Comparison of ENCODE assay signal across 8 cellular contexts in genomic region chr2:119679526-119679837, GRCh38. TPM values are rescaled to one million over a fixed set of nuclear protein-coding genes. Genes with fewer than 3 reads are reported as not detected.
DNase-seq lines count a peak whose midpoint lies in the region; ATAC-seq and TF ChIP-seq lines count a peak whose summit lies in the region.

No MANE protein-coding gene starts in this region.

- CTCF ChIA-PET in AG04449 (lab: Yijun Ruan, JAX) = interaction anchor here (1.7 kb wide), 1 partner anchor 24 kb away, joined by 8 read pairs; no protein-coding TSS in a partner anchor

- H3K4me3 ChIP-seq in AG04449 (ENCODE audit: low read depth, low read length) (peak overlapping the region; percentile 94), HFF-Myc (replicated peaks; ENCODE audit: low read depth, low read length) (peak overlapping the region; percentile 93), breast epithelium (peak overlapping the region; percentile 80 to 97 (median 91)), mucosa of stomach (ENCODE audit: low read length) (peak overlapping the region; percentile 23)

- H3K27me3 ChIP-seq in breast epithelium (no peaks in the 10 kb centered on the region), mucosa of stomach (ENCODE audit: control insufficient read depth, insufficient read depth, low read length) (no peaks in the 10 kb centered on the region)

- DNase-seq in AG04449 (ENCODE audit: low read depth, low spot score) = no peak
- no peak for DNase-seq in HFF-Myc (ENCODE audit: extremely low read depth, low read depth)
- no peak for DNase-seq in breast epithelium (ENCODE audit: low spot score in 2 of 2)
- DNase-seq in NCI-H524 treated with DMSO at 0.1 percent for 48 hours (lab: John Stamatoyannopoulos, UW) = no peak
- DNase-seq in activated gamma-delta T cell (lab: John Stamatoyannopoulos, UW) = no peak
- DNase-seq in GDM1 (lab: John Stamatoyannopoulos, UW) = no peak
- no peak for DNase-seq in omental fat pad (ENCODE audit: low spot score)

- no peak for ATAC-seq in omental fat pad (ENCODE audit: low FRiP score)

- no peak for TF ChIP-seq CTCF in AG04449 (IDR thresholded peaks at IDR 0.05; ENCODE audit: insufficient read depth, low read length, missing control alignments)
- TF ChIP-seq CTCF in HFF-Myc (IDR thresholded peaks at IDR 0.05; ENCODE audit: low read depth, low read length, missing control alignments) = no peak
- no peak for TF ChIP-seq CTCF in breast epithelium (IDR thresholded peaks at IDR 0.05)
- TF ChIP-seq CTCF in omental fat pad (IDR thresholded peaks at IDR 0.05) = no peak

- H3K4me1 ChIP-seq in breast epithelium (peaks cover 0 to 6% of the 10 kb centered on the region in 2 donors), mucosa of stomach (ENCODE audit: control insufficient read depth, insufficient read depth, low read length) (peaks cover 15% of the 10 kb centered on the region)

- POLR2A ChIA-PET in AG04449 (lab: Yijun Ruan, JAX) = interaction anchor here (0.6 to 1.0 kb wide), 2 partner anchors 9 to 32 kb away, joined by 3 to 5 read pairs; no protein-coding TSS in a partner anchor

- intact Hi-C loops in breast epithelium (cut with DNase I; ENCODE audit: low total_unique reads) = no loop called here

- H3K9me3 ChIP-seq in breast epithelium (no peaks in the 10 kb centered on the region), mucosa of stomach (ENCODE audit: control insufficient read depth, low read length) (no peaks in the 10 kb centered on the region)

- TF ChIP-seq POLR2A in breast epithelium (IDR thresholded peaks at IDR 0.05) = no peak

- peak overlapping the region; percentile 77 for H3K9ac ChIP-seq in mucosa of stomach (ENCODE audit: low read length)

- no peak overlapping the region for H3K27ac ChIP-seq in breast epithelium

- H3K36me3 ChIP-seq in breast epithelium (no peaks in the 10 kb centered on the region), mucosa of stomach (ENCODE audit: control insufficient read depth, insufficient read depth, low read length) (no peaks in the 10 kb centered on the region)

RNA-seq across cellular contexts. Expression of gene TMEM177, which starts 0.5 kb away (rescaled TPM):
- 10 to 100 TPM in 2 of 3 donors, 1 to 10 TPM in 1; 3.4 to 16.5 (median 13.1) TPM for total RNA-seq in breast epithelium
- total RNA-seq in omental fat pad = 1 to 10 TPM; 3.8 to 6.5 (median 4.1) TPM

Comparison
In these comparisons a context has a peak if more than half of its experiments do, and no peak if none do; other contexts are left out.
1. H3K4me3 ChIP-seq: peak in every context shown above with its lines; median percentile 94 in AG04449; 93 in HFF-Myc; 91 in breast epithelium; 23 in mucosa of stomach.